In the genomic region with DNA sequence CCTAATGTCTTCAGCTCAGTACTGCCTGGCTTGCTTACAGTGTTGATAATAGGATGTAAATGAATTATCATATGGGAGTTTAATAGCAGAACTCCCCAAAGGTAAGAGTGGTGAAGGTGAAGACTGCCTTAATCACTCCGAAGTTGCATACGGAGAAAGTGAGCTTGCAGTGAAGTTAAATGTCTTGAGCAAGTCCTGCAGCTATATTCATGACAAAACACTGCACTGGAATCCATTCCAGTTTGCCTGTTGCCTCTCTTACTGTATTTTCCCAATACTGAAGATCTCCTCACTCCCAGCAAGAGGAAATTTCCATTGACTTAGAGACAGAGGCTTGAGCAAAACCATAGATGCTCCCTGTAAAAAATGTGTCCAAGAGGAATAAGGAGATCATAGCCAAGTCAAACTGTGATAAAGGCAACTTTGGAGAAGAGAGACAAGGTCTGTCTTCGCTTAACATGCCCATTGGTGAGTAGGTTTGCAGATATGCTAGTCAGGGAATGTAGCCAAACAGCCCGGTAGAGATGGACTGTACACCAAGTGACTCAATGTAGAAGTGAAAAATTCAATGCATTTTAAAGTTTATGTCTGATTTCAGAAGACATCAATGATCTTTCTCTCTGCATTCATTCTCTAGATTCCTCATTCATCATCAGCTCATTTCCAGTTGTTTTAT, we compare ENCODE assay signal across 26 cellular contexts.
DNase-seq lines count a peak whose midpoint lies in the region; ATAC-seq, FAIRE-seq and TF ChIP-seq lines count a peak whose summit lies in the region.
"Had no signal": no experiment of that assay in that cellular context is flagged by ENCODE, and none has a peak within 500 bp of the region (broad histone marks: within the 10 kb centered on the region; RNA-seq: fewer than 3 reads in every experiment).

No MANE protein-coding gene starts in this region.

- H3K9me3 ChIP-seq in mammary epithelial cell (replicated peaks; ENCODE audit: insufficient read depth, low read length) (no peaks in the 10 kb centered on the region), K562 (replicated peaks; ENCODE audit: control insufficient read depth, insufficient read depth, low read depth, low read length) (no peaks in the 10 kb centered on the region)
- H3K9me3 ChIP-seq: ascending aorta, uterus had no signal

- intact Hi-C loops in mammary epithelial cell (cut with micrococcal nuclease) (no loop called here), MCF 10A (cut with micrococcal nuclease) (no loop called here), K562 (cut with micrococcal nuclease) (no loop called here)

- TF ChIP-seq CTCF in mammary epithelial cell (conservative IDR thresholded peaks at IDR 0.05 in 1 of 2, IDR thresholded peaks at IDR 0.05 in 1 of 2; ENCODE audit: extremely low read depth in 1 of 2, insufficient read depth in 1 of 2, low read depth in 1 of 2, low read length in 2 of 2) (no peak), MCF 10A (IDR thresholded peaks at IDR 0.05; ENCODE audit: unreplicated experiment) (no peak), K562 (IDR thresholded peaks at IDR 0.05 in 2 of 3, conservative IDR thresholded peaks at IDR 0.05 in 1 of 3; ENCODE audit: insufficient read depth in 2 of 3, low read depth in 1 of 3, low read length in 3 of 3) (no peak)

- H3K4me3 Mint-ChIP-seq in MCF 10A (ENCODE audit: unreplicated experiment): no peak overlapping the region
- H3K4me3 Mint-ChIP-seq: activated T-cell treated with anti-CD3 and anti-CD28 coated beads, Interleukin-2, amount 50 U/mL, for 72 hours; CD14-positive monocyte; effector memory CD8-positive, alpha-beta T cell; GM23338 had no signal

- H3K4me2 ChIP-seq in mammary epithelial cell (ENCODE audit: insufficient read depth, low read depth, low read length) (no peak overlapping the region), K562 (ENCODE audit: insufficient read depth, low read length) (no peak overlapping the region)
- H3K4me2 ChIP-seq: GM23338 had no signal

- H3K27me3 ChIP-seq in mammary epithelial cell (ENCODE audit: insufficient read depth, low read length) (no peaks in the 10 kb centered on the region), K562 (ENCODE audit: control insufficient read depth in 2 of 2, insufficient read depth in 2 of 2, low read length in 2 of 2) (no peaks in the 10 kb centered on the region)
- H3K27me3 ChIP-seq: ascending aorta, foreskin keratinocyte, uterus had no signal

- BruUV-seq in mammary epithelial cell (replicated peaks; lab: Mats Ljungman, UMichigan) (no TSS peak), MCF 10A (replicated peaks; lab: Mats Ljungman, UMichigan) (no TSS peak), K562 (replicated peaks; lab: Mats Ljungman, UMichigan) (no TSS peak)

- H3K27ac ChIP-seq in mammary epithelial cell (ENCODE audit: insufficient read depth, low read depth, low read length): no peak overlapping the region
- no peak overlapping the region for H3K27ac ChIP-seq in K562 (ENCODE audit: extremely low read depth, low read depth, low read length)
- H3K27ac ChIP-seq: 22Rv1, ascending aorta, foreskin keratinocyte had no signal

- no peaks in the 10 kb centered on the region for H3K4me1 Mint-ChIP-seq in MCF 10A (ENCODE audit: insufficient read depth, unreplicated experiment)
- H3K4me1 Mint-ChIP-seq: CD14-positive monocyte had no signal

- H3K4me1 ChIP-seq in mammary epithelial cell (ENCODE audit: insufficient read depth, low read length): no peaks in the 10 kb centered on the region
- no peaks in the 10 kb centered on the region; a peak in 2 of 5 replicates for H3K4me1 ChIP-seq in K562 (replicated peaks in 1 of 2; ENCODE audit: control insufficient read depth in 2 of 2, insufficient read depth in 2 of 2, low read length in 2 of 2)
- H3K4me1 ChIP-seq: foreskin keratinocyte, uterus had no signal

- H3K36me3 Mint-ChIP-seq in MCF 10A (ENCODE audit: insufficient read depth, unreplicated experiment): no peaks in the 10 kb centered on the region
- H3K36me3 Mint-ChIP-seq: CD14-positive monocyte had no signal

- TF ChIP-seq RAD21 in K562 (CRISPR knock-in tag; conservative IDR thresholded peaks at IDR 0.05 in 1 of 2, IDR thresholded peaks at IDR 0.05 in 1 of 2): no peak

- no peak for TF ChIP-seq POLR2A in K562 (conservative IDR thresholded peaks at IDR 0.05)

- POLR2A ChIA-PET in MCF 10A (lab: Yijun Ruan, JAX): no interaction called here
- POLR2A ChIA-PET in K562 (lab: Yijun Ruan, JAX): interaction anchor here (0.9 to 1.6 kb wide), 5 partner anchors 10 to 23 kb away, joined by 3 to 4 read pairs (median 3); no protein-coding TSS in a partner anchor

- CTCF ChIA-PET in mammary epithelial cell (lab: Charles Lee; ENCODE audit: low non-redundant PET) (no interaction called here), MCF 10A (lab: Yijun Ruan, JAX) (interaction anchor here (0.9 kb wide), 1 partner anchor 11 kb away, joined by 3 read pairs; no protein-coding TSS in a partner anchor), K562 (lab: Yijun Ruan, JAX; ENCODE audit: low intra/inter-chr PET ratio) (no interaction called here)

- no peak overlapping the region for H3K27ac Mint-ChIP-seq in MCF 10A (ENCODE audit: low read depth, unreplicated experiment)
- H3K27ac Mint-ChIP-seq: activated T-cell treated with anti-CD3 and anti-CD28 coated beads, Interleukin-2, amount 50 U/mL, for 72 hours; CD14-positive monocyte; effector memory CD8-positive, alpha-beta T cell; GM23338 had no signal

- H4K20me1 ChIP-seq in mammary epithelial cell (ENCODE audit: insufficient read depth, low read length): no peaks in the 10 kb centered on the region
- H4K20me1 ChIP-seq in K562 (replicated peaks; ENCODE audit: control insufficient read depth, insufficient read depth, low read length): peaks cover 13% of the 10 kb centered on the region

- no peak overlapping the region for H3K4me3 ChIP-seq in mammary epithelial cell (replicated peaks in 1 of 3; ENCODE audit: insufficient read depth in 1 of 3, low read depth in 2 of 3, low read length in 3 of 3)
- H3K4me3 ChIP-seq in K562: no peak overlapping the region
- H3K4me3 ChIP-seq in skeletal muscle cell (ENCODE audit: low read depth, low read length): no peak overlapping the region
- H3K4me3 ChIP-seq: ascending aorta, GM12878, GM23338, uterus had no signal

- no peak overlapping the region for H2AFZ ChIP-seq in mammary epithelial cell (ENCODE audit: low read depth, low read length)
- no peak overlapping the region for H2AFZ ChIP-seq in K562 (ENCODE audit: low read depth, low read length)
- H2AFZ ChIP-seq: GM23338 had no signal

- no peak for ATAC-seq in K562
- ATAC-seq: activated T-cell treated with anti-CD3 and anti-CD28 coated beads, Interleukin-2, amount 50 U/mL, for 72 hours; effector memory CD8-positive, alpha-beta T cell; foreskin keratinocyte; GM12878; GM23338; right cardiac atrium had no signal

- peak; percentile 62 for FAIRE-seq in K562 (lab: Jason Lieb, UNC)
- FAIRE-seq: GM12878, keratinocyte had no signal

- H3K9me3 Mint-ChIP-seq in MCF 10A (ENCODE audit: unreplicated experiment): no peaks in the 10 kb centered on the region
- H3K9me3 Mint-ChIP-seq: effector memory CD8-positive, alpha-beta T cell; GM23338 had no signal

- no peak overlapping the region for H3K9ac ChIP-seq in mammary epithelial cell (ENCODE audit: insufficient read depth, low read length)
- H3K9ac ChIP-seq in K562 (ENCODE audit: insufficient read depth in 1 of 2, low read depth in 2 of 2, low read length in 2 of 2): no peak overlapping the region

- no peak for TF ChIP-seq EP300 in K562 (IDR thresholded peaks at IDR 0.05; ENCODE audit: low read length)

- H3K79me2 ChIP-seq in mammary epithelial cell (ENCODE audit: insufficient read depth, low read length) (no peaks in the 10 kb centered on the region), K562 (ENCODE audit: control insufficient read depth, insufficient read depth, low read length) (peaks cover 91% of the 10 kb centered on the region)

- no peaks in the 10 kb centered on the region for H3K27me3 Mint-ChIP-seq in MCF 10A (ENCODE audit: insufficient read depth, unreplicated experiment)

- H3K9me1 ChIP-seq in K562 (ENCODE audit: control insufficient read depth, insufficient read depth, low read length): peaks cover 5% of the 10 kb centered on the region

- dilution Hi-C loops in mammary epithelial cell (cut with HindIII; ENCODE audit: low sequenced_read_pairs): loop anchor here (5.0 kb wide), 1 partner anchor 64 kb away; no protein-coding TSS in a partner anchor

- in situ Hi-C loops in mammary epithelial cell (cut with MboI; ENCODE audit: low sequenced_read_pairs in 2 of 2) (no loop called here), K562 (cut with MboI) (no loop called here)

- H3K36me3 ChIP-seq in mammary epithelial cell (ENCODE audit: insufficient read depth, low read length) (no peaks in the 10 kb centered on the region), K562 (ENCODE audit: control insufficient read depth, insufficient read depth, low read length) (peaks cover 41% of the 10 kb centered on the region; the same call in 2 of the 3 replicates)
- H3K36me3 ChIP-seq: ascending aorta, uterus had no signal

- DNase-seq in mammary epithelial cell (peak; percentile 2), MCF 10A (ENCODE audit: unreplicated experiment) (no peak), K562 (ENCODE audit: extremely low read depth in 1 of 4, low spot score in 3 of 4) (no peak), fibroblast of the conjunctiva (ENCODE audit: low read depth) (peak; percentile 17), skeletal muscle cell (ENCODE audit: low read depth) (peak; percentile 63), NCI-H774 (lab: John Stamatoyannopoulos, UW) (no peak), NCI-H526 treated with DMSO at 0.1 percent for 48 hours (lab: John Stamatoyannopoulos, UW) (no peak), D341Med (ENCODE audit: low spot score) (no peak)
- DNase-seq: activated CD4-positive, CD25-positive, alpha-beta regulatory T cell; activated naive CD4-positive, alpha-beta T cell treated with anti-CD3 and anti-CD28 coated beads, Interleukin-2, amount 50 U/mL, for 16 hours; activated T-cell treated with anti-CD3 and anti-CD28 coated beads, Interleukin-2, amount 50 U/mL, for 72 hours; effector memory CD8-positive, alpha-beta T cell; hypothalamus; Kasumi-1; NCI-H2107; NCI-H524 treated with DMSO at 0.1 percent for 48 hours; right cardiac atrium; stimulated activated CD4-positive, alpha-beta T cell treated with anti-CD3 and anti-CD28 coated beads, Interleukin-15, amount 100 ng/mL, for 24 hours; uterus had no signal

- 77% methylated on average over 4 of the region's 4 CpGs for WGBS in mammary epithelial cell (ENCODE audit: low coverage, missing lambda C conversion rate)
- WGBS in K562 (ENCODE audit: insufficient coverage, low coverage, missing lambda C conversion rate): 84% methylated on average over 4 of the region's 4 CpGs

TF ChIP-seq in K562, 482 proteins besides CTCF, POLR2A, EP300 and RAD21:
- TF ChIP-seq YBX1 (IDR thresholded peaks at IDR 0.05): no peak
- TF ChIP-seq CEBPB (tag; IDR thresholded peaks at IDR 0.05): peak; percentile 59

Comparison
In these comparisons a context has a peak if more than half of its experiments do, and no peak if none do; other contexts are left out.
1. DNase-seq: peak in mammary epithelial cell (single experiment), fibroblast of the conjunctiva (single experiment) and skeletal muscle cell (single experiment); none in MCF 10A (single experiment), K562 (0 of 4), NCI-H774 (single experiment), NCI-H526 treated with DMSO at 0.1 percent for 48 hours (single experiment) and D341Med (single experiment).